ENCODE assay signal across 24 cellular contexts in genomic region chr6:141475269-141475668, GRCh38.
"Had no signal": no experiment of that assay in that cellular context is flagged by ENCODE, and none has a peak within 500 bp of the region (broad histone marks: within the 10 kb centered on the region; RNA-seq: fewer than 3 reads in every experiment).

No MANE protein-coding gene starts in this region.

- H3K36me3 ChIP-seq: colonic mucosa, heart right ventricle, left ventricle myocardium inferior, spleen, suprapubic skin, tibial artery had no signal

- FAIRE-seq: islet of Langerhans had no signal

- H3K9me3 ChIP-seq: colonic mucosa, heart right ventricle, left ventricle myocardium inferior, mucosa of descending colon, suprapubic skin, tibial artery had no signal

- H3K27me3 ChIP-seq: colonic mucosa, dorsolateral prefrontal cortex, foreskin keratinocyte, heart right ventricle, spleen, suprapubic skin, tibial artery had no signal

- H3K4me3 ChIP-seq: colonic mucosa, dorsolateral prefrontal cortex, heart right ventricle, left ventricle myocardium inferior, lung, mucosa of descending colon, spleen, suprapubic skin, tibial artery had no signal

- H3K4me1 ChIP-seq: colonic mucosa, foreskin keratinocyte, heart right ventricle, left ventricle myocardium inferior, spleen, suprapubic skin had no signal

- DNase-seq: activated B cell treated with CpG ODN at 0.5 μM for 24 hours; activated CD4-positive, alpha-beta T cell treated with anti-CD3 and anti-CD28 coated beads, Interleukin-2, amount 50 U/mL, for 1 hour; activated CD8-positive, alpha-beta T cell treated with anti-CD3 and anti-CD28 coated beads for 36 hours; activated naive CD4-positive, alpha-beta T cell; activated T-cell treated with anti-CD3 and anti-CD28 coated beads for 4 hours; activated T-cell treated with anti-CD3 and anti-CD28 coated beads, Interleukin-2, amount 50 U/mL, for 72 hours; anterior cingulate cortex; colonic mucosa; dorsolateral prefrontal cortex; effector memory CD4-positive, alpha-beta T cell; foreskin keratinocyte; heart right ventricle; left ventricle myocardium inferior; mucosa of descending colon; posterior cingulate gyrus; right cardiac atrium; spleen; stimulated activated naive CD4-positive, alpha-beta T cell; T-helper 1 cell; tibial artery had no signal

- ATAC-seq: activated CD8-positive, alpha-beta T cell treated with anti-CD3 and anti-CD28 coated beads for 36 hours; activated naive CD4-positive, alpha-beta T cell treated with anti-CD3 and anti-CD28 coated beads, Interleukin-2, amount 50 U/mL, for 72 hours; activated T-cell treated with anti-CD3 and anti-CD28 coated beads, Interleukin-2, amount 50 U/mL, for 72 hours; foreskin keratinocyte; heart right ventricle; mucosa of descending colon; right cardiac atrium had no signal

- H3K27ac ChIP-seq: colonic mucosa, dorsolateral prefrontal cortex, foreskin keratinocyte, heart right ventricle, left ventricle myocardium inferior, spleen, suprapubic skin, tibial artery had no signal
